ENCODE assay signal across 1 cellular context in genomic region chr6:131807644-131808459, GRCh38.
TF ChIP-seq lines count a peak whose summit lies in the region.

ENPP1 (plus strand) TSS chr6:131808020; CDS start chr6:131808036, 16 bp downstream.

TF ChIP-seq in HepG2, 621 proteins besides CTCF, POLR2A, EP300 and RAD21 (continued from another document and continues in another):
- TF ChIP-seq, protein P1, sequence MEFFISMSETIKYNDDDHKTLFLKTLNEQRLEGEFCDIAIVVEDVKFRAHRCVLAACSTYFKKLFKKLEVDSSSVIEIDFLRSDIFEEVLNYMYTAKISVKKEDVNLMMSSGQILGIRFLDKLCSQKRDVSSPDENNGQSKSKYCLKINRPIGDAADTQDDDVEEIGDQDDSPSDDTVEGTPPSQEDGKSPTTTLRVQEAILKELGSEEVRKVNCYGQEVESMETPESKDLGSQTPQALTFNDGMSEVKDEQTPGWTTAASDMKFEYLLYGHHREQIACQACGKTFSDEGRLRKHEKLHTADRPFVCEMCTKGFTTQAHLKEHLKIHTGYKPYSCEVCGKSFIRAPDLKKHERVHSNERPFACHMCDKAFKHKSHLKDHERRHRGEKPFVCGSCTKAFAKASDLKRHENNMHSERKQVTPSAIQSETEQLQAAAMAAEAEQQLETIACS (CRISPR knock-in tag; IDR thresholded peaks at IDR 0.05): peak; percentile 75
- TF ChIP-seq FOSL2 (CRISPR knock-in tag; IDR thresholded peaks at IDR 0.05) (peak; percentile 50; the same call in 1 of the 2 replicates), ZSCAN12 (CRISPR knock-in tag; IDR thresholded peaks at IDR 0.05) (no peak), USF2 (IDR thresholded peaks at IDR 0.05; ENCODE audit: low read depth, low read length) (no peak), USF2 (CRISPR knock-in tag; IDR thresholded peaks at IDR 0.05; ENCODE audit: borderline replicate concordance) (no peak), ZBTB25 (CRISPR knock-in tag; IDR thresholded peaks at IDR 0.05) (no peak), MBNL3 (CRISPR knock-in tag; conservative IDR thresholded peaks at IDR 0.05) (no peak), NFIC (IDR thresholded peaks at IDR 0.05; ENCODE audit: low read length) (no peak), SP1 (IDR thresholded peaks at IDR 0.05) (no peak), SP1 (CRISPR knock-in tag; IDR thresholded peaks at IDR 0.05) (peak; percentile 52; the same call in 1 of the 2 replicates), HMGXB4 (CRISPR knock-in tag; IDR thresholded peaks at IDR 0.05; ENCODE audit: borderline replicate concordance in 1 of 2, low read depth in 1 of 2) (peak; percentile 50 to 59; a peak in 3 of 4 replicates), ZNF556 (CRISPR knock-in tag; IDR thresholded peaks at IDR 0.05; ENCODE audit: borderline replicate concordance) (0 out of 2 replicates have a peak, but pooled peaks have one; percentile 21), NFYB (CRISPR knock-in tag; IDR thresholded peaks at IDR 0.05) (no peak; the same call in 1 of the 2 replicates), SAFB2 (CRISPR knock-in tag; IDR thresholded peaks at IDR 0.05; ENCODE audit: borderline replicate concordance, low read depth) (peak; percentile 65; the same call in 1 of the 2 replicates), ZNF20 (CRISPR knock-in tag; IDR thresholded peaks at IDR 0.05) (no peak), CEBPB (IDR thresholded peaks at IDR 0.05; ENCODE audit: borderline replicate concordance, low read depth, low read length) (no peak), FOXO1 (CRISPR knock-in tag; IDR thresholded peaks at IDR 0.05) (peak; percentile 38; the same call in 1 of the 2 replicates), ZFP36 (IDR thresholded peaks at IDR 0.05; ENCODE audit: borderline replicate concordance, low read depth, low read length, partially characterized antibody) (no peak), ZNF101 (CRISPR knock-in tag; IDR thresholded peaks at IDR 0.05; ENCODE audit: borderline replicate concordance, low read depth) (no peak), ZNF318 (CRISPR knock-in tag; IDR thresholded peaks at IDR 0.05) (no peak), NR2F6 (IDR thresholded peaks at IDR 0.05) (no peak), NR2F6 (CRISPR knock-in tag; IDR thresholded peaks at IDR 0.05) (peak; percentile 43; the same call in 1 of the 2 replicates), ZNF232 (CRISPR knock-in tag; IDR thresholded peaks at IDR 0.05; ENCODE audit: borderline replicate concordance) (peak; percentile 12; the same call in 1 of the 2 replicates), NR2C2 (CRISPR knock-in tag; IDR thresholded peaks at IDR 0.05; ENCODE audit: borderline replicate concordance) (no peak), BRCA1 (CRISPR knock-in tag; IDR thresholded peaks at IDR 0.05) (no peak; the same call in 1 of the 2 replicates), IKZF4 (CRISPR knock-in tag; IDR thresholded peaks at IDR 0.05; ENCODE audit: borderline replicate concordance, low read depth, not compliant biosample characterization) (peak; percentile 25), SKI (IDR thresholded peaks at IDR 0.05; ENCODE audit: partially characterized antibody) (peak; percentile 19), ASH2L (IDR thresholded peaks at IDR 0.05; ENCODE audit: insufficient read length, low read depth, low read length) (peak; percentile 76), ZNF256 (CRISPR knock-in tag; conservative IDR thresholded peaks at IDR 0.05) (no peak), XBP1 (CRISPR knock-in tag; IDR thresholded peaks at IDR 0.05) (no peak), GTF3A (CRISPR knock-in tag; conservative IDR thresholded peaks at IDR 0.05) (no peak), NFRKB (IDR thresholded peaks at IDR 0.05) (no peak), ZBTB44 (CRISPR knock-in tag; IDR thresholded peaks at IDR 0.05) (peak; percentile 66; the same call in 1 of the 2 replicates), EED (CRISPR knock-in tag; IDR thresholded peaks at IDR 0.05) (no peak), SMC3 (IDR thresholded peaks at IDR 0.05; ENCODE audit: low read length) (peak; percentile 16; the same call in 1 of the 2 replicates), BORCS8-MEF2B (CRISPR knock-in tag; IDR thresholded peaks at IDR 0.05) (peak; percentile 72; the same call in 1 of the 2 replicates)
- TF ChIP-seq, protein P2, sequence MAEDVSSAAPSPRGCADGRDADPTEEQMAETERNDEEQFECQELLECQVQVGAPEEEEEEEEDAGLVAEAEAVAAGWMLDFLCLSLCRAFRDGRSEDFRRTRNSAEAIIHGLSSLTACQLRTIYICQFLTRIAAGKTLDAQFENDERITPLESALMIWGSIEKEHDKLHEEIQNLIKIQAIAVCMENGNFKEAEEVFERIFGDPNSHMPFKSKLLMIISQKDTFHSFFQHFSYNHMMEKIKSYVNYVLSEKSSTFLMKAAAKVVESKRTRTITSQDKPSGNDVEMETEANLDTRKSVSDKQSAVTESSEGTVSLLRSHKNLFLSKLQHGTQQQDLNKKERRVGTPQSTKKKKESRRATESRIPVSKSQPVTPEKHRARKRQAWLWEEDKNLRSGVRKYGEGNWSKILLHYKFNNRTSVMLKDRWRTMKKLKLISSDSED (CRISPR knock-in tag; IDR thresholded peaks at IDR 0.05): no peak
- TF ChIP-seq, protein P3, sequence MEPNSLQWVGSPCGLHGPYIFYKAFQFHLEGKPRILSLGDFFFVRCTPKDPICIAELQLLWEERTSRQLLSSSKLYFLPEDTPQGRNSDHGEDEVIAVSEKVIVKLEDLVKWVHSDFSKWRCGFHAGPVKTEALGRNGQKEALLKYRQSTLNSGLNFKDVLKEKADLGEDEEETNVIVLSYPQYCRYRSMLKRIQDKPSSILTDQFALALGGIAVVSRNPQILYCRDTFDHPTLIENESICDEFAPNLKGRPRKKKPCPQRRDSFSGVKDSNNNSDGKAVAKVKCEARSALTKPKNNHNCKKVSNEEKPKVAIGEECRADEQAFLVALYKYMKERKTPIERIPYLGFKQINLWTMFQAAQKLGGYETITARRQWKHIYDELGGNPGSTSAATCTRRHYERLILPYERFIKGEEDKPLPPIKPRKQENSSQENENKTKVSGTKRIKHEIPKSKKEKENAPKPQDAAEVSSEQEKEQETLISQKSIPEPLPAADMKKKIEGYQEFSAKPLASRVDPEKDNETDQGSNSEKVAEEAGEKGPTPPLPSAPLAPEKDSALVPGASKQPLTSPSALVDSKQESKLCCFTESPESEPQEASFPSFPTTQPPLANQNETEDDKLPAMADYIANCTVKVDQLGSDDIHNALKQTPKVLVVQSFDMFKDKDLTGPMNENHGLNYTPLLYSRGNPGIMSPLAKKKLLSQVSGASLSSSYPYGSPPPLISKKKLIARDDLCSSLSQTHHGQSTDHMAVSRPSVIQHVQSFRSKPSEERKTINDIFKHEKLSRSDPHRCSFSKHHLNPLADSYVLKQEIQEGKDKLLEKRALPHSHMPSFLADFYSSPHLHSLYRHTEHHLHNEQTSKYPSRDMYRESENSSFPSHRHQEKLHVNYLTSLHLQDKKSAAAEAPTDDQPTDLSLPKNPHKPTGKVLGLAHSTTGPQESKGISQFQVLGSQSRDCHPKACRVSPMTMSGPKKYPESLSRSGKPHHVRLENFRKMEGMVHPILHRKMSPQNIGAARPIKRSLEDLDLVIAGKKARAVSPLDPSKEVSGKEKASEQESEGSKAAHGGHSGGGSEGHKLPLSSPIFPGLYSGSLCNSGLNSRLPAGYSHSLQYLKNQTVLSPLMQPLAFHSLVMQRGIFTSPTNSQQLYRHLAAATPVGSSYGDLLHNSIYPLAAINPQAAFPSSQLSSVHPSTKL (CRISPR knock-in tag; IDR thresholded peaks at IDR 0.05): peak; percentile 81
